ENCODE assay signal across 14 cellular contexts in the genomic region with DNA sequence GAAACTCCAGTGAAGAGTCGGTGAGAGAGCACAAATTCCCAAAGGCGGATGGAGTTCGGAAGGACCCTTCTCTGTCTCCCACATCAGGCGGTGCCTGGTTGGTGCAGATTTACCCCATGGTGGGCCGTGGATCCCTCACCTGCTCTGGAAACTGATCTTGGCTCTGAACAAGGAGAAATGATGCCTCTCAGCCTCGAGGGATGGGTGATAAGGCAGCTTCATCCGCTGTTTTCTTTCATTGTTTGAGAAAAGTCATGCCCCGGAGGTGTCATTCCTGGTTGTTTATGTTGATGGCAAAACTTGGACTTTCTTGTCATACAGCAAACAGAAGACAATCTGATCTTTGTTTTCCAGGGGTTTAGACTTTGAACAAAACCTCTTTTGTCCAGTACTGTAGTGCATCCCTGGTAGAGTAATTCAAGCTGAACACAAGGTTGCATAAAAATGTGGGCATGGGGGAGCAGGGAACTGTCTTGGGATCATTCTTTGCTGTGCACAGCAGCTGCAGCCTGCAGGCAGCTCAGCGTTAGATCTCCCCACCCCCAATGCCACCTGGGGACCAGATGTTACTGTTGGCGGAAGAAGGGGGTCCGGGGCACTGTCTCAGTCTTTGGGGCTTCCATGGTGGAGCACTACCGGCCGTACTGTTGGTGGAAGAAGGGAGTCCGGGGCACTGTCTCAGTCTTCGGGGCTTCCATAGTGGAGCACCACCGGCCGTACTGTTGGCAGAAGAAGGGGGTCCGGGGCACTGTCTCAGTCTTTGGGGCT.
DNase-seq lines count a peak whose midpoint lies in the region; ATAC-seq, FAIRE-seq and TF ChIP-seq lines count a peak whose summit lies in the region.
"Had no signal": no experiment of that assay in that cellular context is flagged by ENCODE, and none has a peak within 500 bp of the region (broad histone marks: within the 10 kb centered on the region; RNA-seq: fewer than 3 reads in every experiment).

No MANE protein-coding gene starts in this region.

- peaks cover 19% of the 10 kb centered on the region for H3K36me3 ChIP-seq in right atrium auricular region
- no peaks in the 10 kb centered on the region for H3K36me3 ChIP-seq in HepG2 (replicated peaks in 1 of 2; ENCODE audit: control insufficient read depth in 1 of 2, insufficient read depth in 2 of 2, low read length in 2 of 2)

- H3K4me1 ChIP-seq in right atrium auricular region (no peaks in the 10 kb centered on the region), HepG2 (ENCODE audit: insufficient read depth, low read length) (peaks cover 12% of the 10 kb centered on the region)

- no peak for TF ChIP-seq POLR2A in HepG2 (IDR thresholded peaks at IDR 0.05; ENCODE audit: insufficient read depth in 1 of 2, low read depth in 2 of 2, low read length in 2 of 2)

- H3K4me2 ChIP-seq in HepG2 (ENCODE audit: low read depth, low read length): no peak overlapping the region

- H3K9ac ChIP-seq in HepG2 (ENCODE audit: insufficient read depth, low read depth, low read length): no peak overlapping the region

- H3K27ac ChIP-seq in right atrium auricular region (no peak overlapping the region), HepG2 (ENCODE audit: extremely low read length, insufficient read depth, low read length) (no peak overlapping the region), temporal lobe (ENCODE audit: low read depth, low read length) (peak overlapping the region; percentile 82)

- H3K9me3 ChIP-seq in right atrium auricular region: no peaks in the 10 kb centered on the region
- peaks cover 4% of the 10 kb centered on the region; the same call in 1 of the 2 replicates for H3K9me3 ChIP-seq in HepG2 (ENCODE audit: low read length)

- no peak for ATAC-seq in Right ventricle myocardium superior (ENCODE audit: poor library complexity)
- ATAC-seq in WTC11: no peak
- ATAC-seq in HepG2: peak; percentile 45
- no peak for ATAC-seq in HG02759 (IDR thresholded peaks at IDR 0.05; ENCODE audit: unreplicated experiment)

- H3K79me2 ChIP-seq in HepG2 (ENCODE audit: insufficient read depth, low read length): no peaks in the 10 kb centered on the region

- DNase-seq in Right ventricle myocardium superior (peak; percentile 16), right atrium auricular region (ENCODE audit: low spot score) (no peak), WTC11 (ENCODE audit: low spot score) (peak; percentile 3), HepG2 (ENCODE audit: low spot score) (peak; percentile 40), type B pancreatic cell (ENCODE audit: extremely low spot score, unreplicated experiment) (no peak)
- no peak for DNase-seq in stimulated activated CD4-positive, alpha-beta T cell treated with anti-CD3 and anti-CD28 coated beads, Interleukin-12 subunit alpha, Interleukin-12 subunit beta, amount 100 ng/mL, for 4 hours
- DNase-seq: activated CD4-positive, alpha-beta T cell treated with anti-CD3 and anti-CD28 coated beads for 1 hour; activated effector memory CD4-positive, alpha-beta T cell treated with Interleukin-2 at 50 U/mL for 16 hours; DMS79; NCI-H2227 treated with DMSO at 0.1 percent for 48 hours; occipital lobe; stimulated activated CD4-positive, alpha-beta T cell treated with anti-CD3 and anti-CD28 coated beads, Interleukin-15, amount 100 ng/mL, for 24 hours had no signal

- H4K20me1 ChIP-seq in HepG2 (ENCODE audit: insufficient read depth, low read length): no peaks in the 10 kb centered on the region

- intact Hi-C loops in Right ventricle myocardium superior (cut with DNase I): no loop called here
- intact Hi-C loops in HepG2 (cut with micrococcal nuclease; ENCODE audit: unreplicated experiment): no loop called here

- H3K27ac Mint-ChIP-seq in WTC11: 0 out of 2 replicates have a peak overlapping the region, but pooled peaks have one; percentile 63
- no peak overlapping the region for H3K27ac Mint-ChIP-seq in type B pancreatic cell

- TF ChIP-seq EP300 in HepG2 (IDR thresholded peaks at IDR 0.05; ENCODE audit: low read depth in 2 of 2, low read length in 2 of 2) (no peak; a peak in 1 of 4 replicates), HepG2 (CRISPR knock-in tag; IDR thresholded peaks at IDR 0.05; ENCODE audit: borderline replicate concordance) (no peak)

- in situ Hi-C loops in HepG2 (cut with HindIII; ENCODE audit: extremely low pct_ligation_motif_present, low pct_unique_long_range_greater_than_20kb): no loop called here

- H3K27me3 ChIP-seq in right atrium auricular region (no peaks in the 10 kb centered on the region), HepG2 (ENCODE audit: control insufficient read depth in 1 of 2, insufficient read depth in 2 of 2, low read length in 2 of 2) (peaks cover 3 to 22% of the 10 kb centered on the region in 2 experiments; a peak in 3 of 5 replicates)

- TF ChIP-seq CTCF in right atrium auricular region (IDR thresholded peaks at IDR 0.05): no peak
- no peak for TF ChIP-seq CTCF in WTC11 (IDR thresholded peaks at IDR 0.05)
- TF ChIP-seq CTCF in HepG2 (CRISPR knock-in tag; IDR thresholded peaks at IDR 0.05): no peak
- TF ChIP-seq CTCF in type B pancreatic cell (conservative IDR thresholded peaks at IDR 0.05): no peak

- WGBS in HepG2 (ENCODE audit: low lambda C conversion rate): 41% methylated on average over 16 of the region's 18 CpGs

- H3K27me3 Mint-ChIP-seq in WTC11 (ENCODE audit: low read depth): no peaks in the 10 kb centered on the region
- no peaks in the 10 kb centered on the region for H3K27me3 Mint-ChIP-seq in type B pancreatic cell

- H3K36me3 Mint-ChIP-seq in WTC11 (peaks cover 2% of the 10 kb centered on the region; the same call in 1 of the 2 replicates), type B pancreatic cell (no peaks in the 10 kb centered on the region)

- no peak overlapping the region for H2AFZ ChIP-seq in HepG2 (ENCODE audit: low read length)

- POLR2A ChIA-PET in WTC11 (lab: Charles Lee) (no interaction called here), HepG2 (lab: Yijun Ruan, JAX) (no interaction called here)

- H3K4me3 ChIP-seq in right atrium auricular region (no peak overlapping the region), HepG2 (replicated peaks in 1 of 3; ENCODE audit: insufficient read depth in 1 of 3, low read depth in 2 of 3, low read length in 3 of 3) (no peak overlapping the region)

- no peaks in the 10 kb centered on the region for H3K4me1 Mint-ChIP-seq in WTC11
- H3K4me1 Mint-ChIP-seq in type B pancreatic cell (ENCODE audit: unreplicated experiment): peaks cover 5% of the 10 kb centered on the region

- BruUV-seq in HepG2 (replicated peaks; lab: Mats Ljungman, UMichigan): no TSS peak

- CTCF ChIA-PET in WTC11 (lab: Charles Lee): no interaction called here
- CTCF ChIA-PET in HepG2 (lab: Yijun Ruan, JAX; ENCODE audit: low intra/inter-chr PET ratio, low total read pairs): no interaction called here

- no peak overlapping the region for H3K4me3 Mint-ChIP-seq in WTC11
- H3K4me3 Mint-ChIP-seq in type B pancreatic cell: no peak overlapping the region

- TF ChIP-seq RAD21 in HepG2 (CRISPR knock-in tag; IDR thresholded peaks at IDR 0.05): no peak

- no peak for FAIRE-seq in HepG2 (lab: Jason Lieb, UNC)

- no peaks in the 10 kb centered on the region for H3K9me3 Mint-ChIP-seq in WTC11
- no peaks in the 10 kb centered on the region for H3K9me3 Mint-ChIP-seq in type B pancreatic cell

TF ChIP-seq in WTC11, 78 proteins besides CTCF, POLR2A, EP300 and RAD21 (continues in another document):
- no peak for TF ChIP-seq CREM (CRISPR knock-in tag; IDR thresholded peaks at IDR 0.05)
- TF ChIP-seq CREB1 (CRISPR knock-in tag; IDR thresholded peaks at IDR 0.05): no peak
- TF ChIP-seq ETV6 (CRISPR knock-in tag; IDR thresholded peaks at IDR 0.05): no peak
- TF ChIP-seq, protein P1, sequence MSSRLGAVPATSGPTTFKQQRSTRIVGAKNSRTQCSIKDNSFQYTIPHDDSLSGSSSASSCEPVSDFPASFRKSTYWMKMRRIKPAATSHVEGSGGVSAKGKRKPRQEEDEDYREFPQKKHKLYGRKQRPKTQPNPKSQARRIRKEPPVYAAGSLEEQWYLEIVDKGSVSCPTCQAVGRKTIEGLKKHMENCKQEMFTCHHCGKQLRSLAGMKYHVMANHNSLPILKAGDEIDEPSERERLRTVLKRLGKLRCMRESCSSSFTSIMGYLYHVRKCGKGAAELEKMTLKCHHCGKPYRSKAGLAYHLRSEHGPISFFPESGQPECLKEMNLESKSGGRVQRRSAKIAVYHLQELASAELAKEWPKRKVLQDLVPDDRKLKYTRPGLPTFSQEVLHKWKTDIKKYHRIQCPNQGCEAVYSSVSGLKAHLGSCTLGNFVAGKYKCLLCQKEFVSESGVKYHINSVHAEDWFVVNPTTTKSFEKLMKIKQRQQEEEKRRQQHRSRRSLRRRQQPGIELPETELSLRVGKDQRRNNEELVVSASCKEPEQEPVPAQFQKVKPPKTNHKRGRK (CRISPR knock-in tag; IDR thresholded peaks at IDR 0.05; ENCODE audit: borderline replicate concordance): no peak

TF ChIP-seq in HepG2, 621 proteins besides CTCF, POLR2A, EP300 and RAD21 (continues in another document):
- TF ChIP-seq FOXP1 (IDR thresholded peaks at IDR 0.05) (no peak), FOXP1 (CRISPR knock-in tag; IDR thresholded peaks at IDR 0.05) (peak; percentile 68), MAFK (conservative IDR thresholded peaks at IDR 0.05 in 1 of 2, IDR thresholded peaks at IDR 0.05 in 1 of 2; ENCODE audit: low read length in 2 of 2) (no peak), SOX13 (IDR thresholded peaks at IDR 0.05) (no peak), SOX13 (CRISPR knock-in tag; conservative IDR thresholded peaks at IDR 0.05 in 1 of 2, IDR thresholded peaks at IDR 0.05 in 1 of 2) (peak in 1 of 2 experiments; percentile 71; a peak in 2 of 4 replicates), GATAD1 (CRISPR knock-in tag; IDR thresholded peaks at IDR 0.05) (no peak), GATAD2A (CRISPR knock-in tag; IDR thresholded peaks at IDR 0.05) (0 out of 2 replicates have a peak, but pooled peaks have one; percentile 13), FOXP4 (CRISPR knock-in tag; IDR thresholded peaks at IDR 0.05) (0 out of 2 replicates have a peak, but pooled peaks have one; percentile 46), ZBTB3 (CRISPR knock-in tag; IDR thresholded peaks at IDR 0.05; ENCODE audit: borderline replicate concordance, low read depth) (no peak), ZNF331 (CRISPR knock-in tag; IDR thresholded peaks at IDR 0.05) (no peak)

Comparison
In these comparisons a context has a peak if more than half of its experiments do, and no peak if none do; other contexts are left out.
1. DNase-seq: peak in Right ventricle myocardium superior (single experiment), WTC11 (single experiment) and HepG2 (single experiment); none in right atrium auricular region (single experiment), type B pancreatic cell (single experiment) and stimulated activated CD4-positive, alpha-beta T cell treated with anti-CD3 and anti-CD28 coated beads, Interleukin-12 subunit alpha, Interleukin-12 subunit beta, amount 100 ng/mL, for 4 hours (single experiment).